Comparison of ENCODE assay signal across 8 cellular contexts in the genomic region with DNA sequence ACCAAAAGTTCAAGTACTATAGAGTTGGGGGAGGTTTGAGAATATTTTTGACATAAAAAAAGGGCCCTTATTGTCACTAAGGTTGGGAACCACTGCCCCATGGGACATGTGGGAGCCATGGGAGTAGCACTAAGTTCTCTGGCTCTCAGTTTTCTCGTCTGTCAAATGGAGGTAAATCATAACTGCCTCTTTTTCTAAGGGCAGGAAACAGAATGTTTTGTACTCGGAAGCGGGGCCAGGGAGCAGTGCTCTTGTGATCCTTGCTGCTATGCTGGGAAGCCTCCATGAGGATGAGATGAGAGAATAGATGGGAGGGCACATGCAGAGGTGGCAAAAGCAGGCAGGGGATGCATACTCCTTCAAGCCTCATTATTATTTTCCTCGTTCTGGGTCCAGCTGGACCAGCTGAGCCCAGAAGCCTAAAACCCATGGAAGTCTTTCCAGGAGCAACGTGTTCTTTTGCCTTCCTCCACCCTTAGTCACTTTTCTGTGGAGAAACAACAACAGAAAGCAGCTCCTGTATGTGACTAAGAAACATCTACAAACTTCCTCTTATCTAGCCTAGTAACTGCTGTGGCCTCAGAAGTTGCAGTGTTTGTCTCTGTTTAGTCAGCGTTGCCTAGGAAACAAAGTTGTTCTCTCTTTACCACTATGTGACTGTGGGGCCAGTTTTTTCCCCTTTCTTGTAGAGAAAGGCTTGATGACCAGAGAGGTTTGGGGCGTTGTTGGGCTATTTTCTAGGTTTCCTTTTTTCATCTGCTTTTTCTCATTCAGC.
DNase-seq lines count a peak whose midpoint lies in the region; ATAC-seq lines count a peak whose summit lies in the region.

No MANE protein-coding gene starts in this region.

- peaks cover 50 to 53% of the 10 kb centered on the region in 2 donors for H3K4me1 Mint-ChIP-seq in immature natural killer cell

- no peaks in the 10 kb centered on the region for H3K9me3 Mint-ChIP-seq in immature natural killer cell

- peaks cover 39 to 50% (median 46%) of the 10 kb centered on the region in 3 donors for H3K27me3 Mint-ChIP-seq in immature natural killer cell (ENCODE audit: low read depth in 3 of 3)

- peak overlapping the region; percentile 73 to 86 (median 80) for H3K4me3 Mint-ChIP-seq in immature natural killer cell

- H3K27ac Mint-ChIP-seq in immature natural killer cell = peak overlapping the region; percentile 96 to 100 (median 98)

- H3K36me3 Mint-ChIP-seq in immature natural killer cell = peaks cover 4 to 16% (median 9%) of the 10 kb centered on the region in 3 donors

- ATAC-seq in GM19043 (IDR thresholded peaks at IDR 0.05; ENCODE audit: low read depth, unreplicated experiment) = peak; percentile 83
- ATAC-seq in HG03108 (IDR thresholded peaks at IDR 0.05; ENCODE audit: unreplicated experiment) = peak; percentile 90

- DNase-seq in Ammon's horn (ENCODE audit: low spot score) = peak; percentile 53
- peak; percentile 91 for DNase-seq in RPMI7951 (ENCODE audit: low read depth)
- DNase-seq in astrocyte of the hippocampus (ENCODE audit: low read depth, low spot score) = peak; percentile 91
- peak; percentile 85 to 90 (median 86) for DNase-seq in immature natural killer cell
- peak; percentile 6 to 45 for DNase-seq in stimulated activated CD4-positive, alpha-beta T cell treated with anti-CD3 and anti-CD28 coated beads, Interleukin-2, amount 100 ng/mL, for 24 hours
- DNase-seq in GOT3 (lab: John Stamatoyannopoulos, UW) = no peak
